17 cellular contexts compared by ENCODE assay signal in genomic region chr1:59433440-59433813, GRCh38.
DNase-seq lines count a peak whose midpoint lies in the region; ATAC-seq and TF ChIP-seq lines count a peak whose summit lies in the region.
"Had no signal": no experiment of that assay in that cellular context is flagged by ENCODE, and none has a peak within 500 bp of the region (broad histone marks: within the 10 kb centered on the region; RNA-seq: fewer than 3 reads in every experiment).

No MANE protein-coding gene starts in this region.

- H3K27ac ChIP-seq in PC-3 (ENCODE audit: low read length) = peak overlapping the region; percentile 84
- H3K27ac ChIP-seq: RWPE1, spleen had no signal

- 0 out of 2 replicates have a peak overlapping the region, but pooled peaks have one; percentile 48 for H3K4me2 ChIP-seq in PC-3 (ENCODE audit: low read length)

- peak overlapping the region; percentile 66; the same call in 1 of the 2 replicates for H3K9ac ChIP-seq in PC-3 (ENCODE audit: low read length)

- no peak overlapping the region for H2AFZ ChIP-seq in PC-3 (ENCODE audit: low read length)

- peaks cover 38% of the 10 kb centered on the region for H3K4me1 Mint-ChIP-seq in activated CD4-positive, alpha-beta T cell treated with anti-CD3 and anti-CD28 coated beads, Interleukin-2, amount 10 ng/mL, durations not matched to agents 24 days and 14 days
- peaks cover 32% of the 10 kb centered on the region for H3K4me1 Mint-ChIP-seq in stimulated activated effector memory CD8-positive, alpha-beta T cell treated with anti-CD3 and anti-CD28 coated beads, Interleukin-12 subunit alpha, Interleukin-12 subunit beta, amount 100 ng/mL, for 72 hours
- peaks cover 57% of the 10 kb centered on the region for H3K4me1 Mint-ChIP-seq in nephron progenitor cell
- H3K4me1 Mint-ChIP-seq in activated CD4-positive, alpha-beta memory T cell treated with anti-CD3 and anti-CD28 coated beads for 36 hours (ENCODE audit: low read depth) = peaks cover 27% of the 10 kb centered on the region
- H3K4me1 Mint-ChIP-seq: central memory CD8-positive, alpha-beta T cell had no signal

- H3K9me3 ChIP-seq in PC-3 (ENCODE audit: low read length) = no peaks in the 10 kb centered on the region
- H3K9me3 ChIP-seq: A549, spleen had no signal

- no peak overlapping the region for H3K4me3 ChIP-seq in PC-3 (ENCODE audit: low read length)
- H3K4me3 ChIP-seq: A549, spleen had no signal

- H3F3A ChIP-seq in PC-3 (ENCODE audit: low read length, unreplicated experiment) = peaks cover 5% of the 10 kb centered on the region

- H4K20me1 ChIP-seq in PC-3 (ENCODE audit: low read length) = no peaks in the 10 kb centered on the region

- no peaks in the 10 kb centered on the region for H3K27me3 ChIP-seq in PC-3 (ENCODE audit: low read length)
- H3K27me3 ChIP-seq: spleen had no signal

- no TSS peak for BruUV-seq in PC-3 (replicated peaks; lab: Mats Ljungman, UMichigan)

- no peak overlapping the region for H3K4me3 Mint-ChIP-seq in activated CD4-positive, alpha-beta T cell treated with anti-CD3 and anti-CD28 coated beads, Interleukin-2, amount 10 ng/mL, durations not matched to agents 24 days and 14 days
- no peak overlapping the region for H3K4me3 Mint-ChIP-seq in stimulated activated effector memory CD8-positive, alpha-beta T cell treated with anti-CD3 and anti-CD28 coated beads, Interleukin-12 subunit alpha, Interleukin-12 subunit beta, amount 100 ng/mL, for 72 hours
- H3K4me3 Mint-ChIP-seq in nephron progenitor cell = no peak overlapping the region
- no peak overlapping the region for H3K4me3 Mint-ChIP-seq in activated CD4-positive, alpha-beta memory T cell treated with anti-CD3 and anti-CD28 coated beads for 36 hours
- H3K4me3 Mint-ChIP-seq: activated naive CD4-positive, alpha-beta T cell treated with anti-CD3 and anti-CD28 coated beads for 36 hours; central memory CD8-positive, alpha-beta T cell had no signal

- H3K9me2 ChIP-seq in PC-3 (replicated peaks; ENCODE audit: low read length) = no peaks in the 10 kb centered on the region

- peaks cover 9% of the 10 kb centered on the region for H3K9me3 Mint-ChIP-seq in activated CD4-positive, alpha-beta T cell treated with anti-CD3 and anti-CD28 coated beads, Interleukin-2, amount 10 ng/mL, durations not matched to agents 24 days and 14 days
- H3K9me3 Mint-ChIP-seq in stimulated activated effector memory CD8-positive, alpha-beta T cell treated with anti-CD3 and anti-CD28 coated beads, Interleukin-12 subunit alpha, Interleukin-12 subunit beta, amount 100 ng/mL, for 72 hours = no peaks in the 10 kb centered on the region
- H3K9me3 Mint-ChIP-seq in nephron progenitor cell = no peaks in the 10 kb centered on the region
- no peaks in the 10 kb centered on the region for H3K9me3 Mint-ChIP-seq in activated CD4-positive, alpha-beta memory T cell treated with anti-CD3 and anti-CD28 coated beads for 36 hours
- H3K9me3 Mint-ChIP-seq: activated naive CD4-positive, alpha-beta T cell treated with anti-CD3 and anti-CD28 coated beads for 36 hours; central memory CD8-positive, alpha-beta T cell had no signal

- peaks cover 47% of the 10 kb centered on the region for H3K4me1 ChIP-seq in PC-3 (ENCODE audit: insufficient read depth, low read length)

- H3K36me3 ChIP-seq in PC-3 (ENCODE audit: low read depth, low read length) = no peaks in the 10 kb centered on the region
- H3K36me3 ChIP-seq: spleen had no signal

- TF ChIP-seq CTCF in PC-3 (conservative IDR thresholded peaks at IDR 0.05; ENCODE audit: low read depth, low read length) (no peak), nephron progenitor cell (IDR thresholded peaks at IDR 0.05) (no peak)

- H3K27me3 Mint-ChIP-seq in activated CD4-positive, alpha-beta T cell treated with anti-CD3 and anti-CD28 coated beads, Interleukin-2, amount 10 ng/mL, durations not matched to agents 24 days and 14 days = no peaks in the 10 kb centered on the region
- H3K27me3 Mint-ChIP-seq in nephron progenitor cell (ENCODE audit: low read depth, poor library complexity) = no peaks in the 10 kb centered on the region
- H3K27me3 Mint-ChIP-seq in activated CD4-positive, alpha-beta memory T cell treated with anti-CD3 and anti-CD28 coated beads for 36 hours = no peaks in the 10 kb centered on the region
- H3K27me3 Mint-ChIP-seq: central memory CD8-positive, alpha-beta T cell had no signal

- intact Hi-C loops in activated CD4-positive, alpha-beta T cell treated with anti-CD3 and anti-CD28 coated beads, Interleukin-2, amount 10 ng/mL, durations not matched to agents 24 days and 14 days (cut with micrococcal nuclease) = loop anchor here (2.0 to 10.0 kb wide), 5 partner anchors 139 to 649 kb away; partner anchors contain the start of genes FGGY and JUN
- intact Hi-C loops in PC-3 (cut with micrococcal nuclease) = loop anchor here (5.0 kb wide), 3 partner anchors 49 to 651 kb away; partner anchors contain the start of gene JUN
- intact Hi-C loops in activated CD4-positive, alpha-beta memory T cell treated with anti-CD3 and anti-CD28 coated beads for 36 hours (cut with micrococcal nuclease) = loop anchor here (2.0 to 10.0 kb wide), 5 partner anchors 79 to 1885 kb away; partner anchors contain the start of gene JUN

- POLR2A ChIA-PET in PC-3 (lab: Charles Lee; ENCODE audit: unreplicated experiment) = interaction anchor here (0.7 kb wide), 2 partner anchors 162 to 288 kb away, joined by 3 read pairs; no protein-coding TSS in a partner anchor
- POLR2A ChIA-PET in activated CD4-positive, alpha-beta memory T cell treated with anti-CD3 and anti-CD28 coated beads for 36 hours (lab: Charles Lee) = no interaction called here

- CTCF ChIA-PET in PC-3 (lab: Charles Lee) = no interaction called here
- CTCF ChIA-PET in activated CD4-positive, alpha-beta memory T cell treated with anti-CD3 and anti-CD28 coated beads for 36 hours (lab: Charles Lee) = no interaction called here

- peak; percentile 48 for DNase-seq in activated CD4-positive, alpha-beta T cell treated with anti-CD3 and anti-CD28 coated beads, Interleukin-2, amount 10 ng/mL, durations not matched to agents 24 days and 14 days
- no peak for DNase-seq in activated CD4-positive, alpha-beta T cell treated with anti-CD3 and anti-CD28 coated beads for 1 hour
- DNase-seq in PC-3 = peak; percentile 63
- peak; percentile 23 for DNase-seq in fibroblast of the conjunctiva (ENCODE audit: low read depth)
- no peak for DNase-seq in stimulated activated effector memory CD8-positive, alpha-beta T cell treated with anti-CD3 and anti-CD28 coated beads, Interleukin-12 subunit alpha, Interleukin-12 subunit beta, amount 100 ng/mL, for 72 hours (ENCODE audit: low spot score in 2 of 2)
- no peak for DNase-seq in nephron progenitor cell
- DNase-seq in activated CD4-positive, alpha-beta memory T cell treated with anti-CD3 and anti-CD28 coated beads for 36 hours = no peak
- DNase-seq: Calu3, mammary epithelial cell, NCI-H1092 treated with DMSO at 0.1 percent for 48 hours, NCI-H524 treated with DMSO at 0.1 percent for 48 hours, spleen had no signal

- no peaks in the 10 kb centered on the region for H3K79me2 ChIP-seq in PC-3 (ENCODE audit: low read length)

- H3K36me3 Mint-ChIP-seq in activated CD4-positive, alpha-beta T cell treated with anti-CD3 and anti-CD28 coated beads, Interleukin-2, amount 10 ng/mL, durations not matched to agents 24 days and 14 days (ENCODE audit: low read depth) = no peaks in the 10 kb centered on the region
- no peaks in the 10 kb centered on the region for H3K36me3 Mint-ChIP-seq in stimulated activated effector memory CD8-positive, alpha-beta T cell treated with anti-CD3 and anti-CD28 coated beads, Interleukin-12 subunit alpha, Interleukin-12 subunit beta, amount 100 ng/mL, for 72 hours
- no peaks in the 10 kb centered on the region for H3K36me3 Mint-ChIP-seq in nephron progenitor cell (ENCODE audit: low read depth)
- no peaks in the 10 kb centered on the region for H3K36me3 Mint-ChIP-seq in activated CD4-positive, alpha-beta memory T cell treated with anti-CD3 and anti-CD28 coated beads for 36 hours

- ATAC-seq in PC-3 (peak; percentile 41), HG03097 (IDR thresholded peaks at IDR 0.05; ENCODE audit: low FRiP score, unreplicated experiment) (no peak)
- no peak for ATAC-seq in stimulated activated effector memory CD8-positive, alpha-beta T cell treated with anti-CD3 and anti-CD28 coated beads, Interleukin-12 subunit alpha, Interleukin-12 subunit beta, amount 100 ng/mL, for 72 hours

- peak overlapping the region; percentile 10 for H3K27ac Mint-ChIP-seq in activated CD4-positive, alpha-beta T cell treated with anti-CD3 and anti-CD28 coated beads, Interleukin-2, amount 10 ng/mL, durations not matched to agents 24 days and 14 days
- H3K27ac Mint-ChIP-seq in stimulated activated effector memory CD8-positive, alpha-beta T cell treated with anti-CD3 and anti-CD28 coated beads, Interleukin-12 subunit alpha, Interleukin-12 subunit beta, amount 100 ng/mL, for 72 hours = peak overlapping the region; percentile 77
- no peak overlapping the region for H3K27ac Mint-ChIP-seq in nephron progenitor cell
- no peak overlapping the region for H3K27ac Mint-ChIP-seq in activated CD4-positive, alpha-beta memory T cell treated with anti-CD3 and anti-CD28 coated beads for 36 hours
- H3K27ac Mint-ChIP-seq: activated naive CD4-positive, alpha-beta T cell treated with anti-CD3 and anti-CD28 coated beads for 36 hours had no signal

Comparison
In these comparisons a context has a peak if more than half of its experiments do, and no peak if none do; other contexts are left out.
1. DNase-seq: peak in activated CD4-positive, alpha-beta T cell treated with anti-CD3 and anti-CD28 coated beads, Interleukin-2, amount 10 ng/mL, durations not matched to agents 24 days and 14 days (single experiment), PC-3 (single experiment) and fibroblast of the conjunctiva (single experiment); none in activated CD4-positive, alpha-beta T cell treated with anti-CD3 and anti-CD28 coated beads for 1 hour (single experiment), stimulated activated effector memory CD8-positive, alpha-beta T cell treated with anti-CD3 and anti-CD28 coated beads, Interleukin-12 subunit alpha, Interleukin-12 subunit beta, amount 100 ng/mL, for 72 hours (0 of 2), nephron progenitor cell (single experiment) and activated CD4-positive, alpha-beta memory T cell treated with anti-CD3 and anti-CD28 coated beads for 36 hours (single experiment).
2. H3K27ac Mint-ChIP-seq: peak in activated CD4-positive, alpha-beta T cell treated with anti-CD3 and anti-CD28 coated beads, Interleukin-2, amount 10 ng/mL, durations not matched to agents 24 days and 14 days (single experiment) and stimulated activated effector memory CD8-positive, alpha-beta T cell treated with anti-CD3 and anti-CD28 coated beads, Interleukin-12 subunit alpha, Interleukin-12 subunit beta, amount 100 ng/mL, for 72 hours (single experiment); none in nephron progenitor cell (single experiment) and activated CD4-positive, alpha-beta memory T cell treated with anti-CD3 and anti-CD28 coated beads for 36 hours (single experiment).